1 cellular context compared by ENCODE assay signal in genomic region chr13:112931028-112931934, GRCh38.
TF ChIP-seq lines count a peak whose summit lies in the region.

No MANE protein-coding gene starts in this region.

TF ChIP-seq in HepG2, 621 proteins besides CTCF, POLR2A, EP300 and RAD21 (continued from another document and continues in another):
- TF ChIP-seq, protein P1, sequence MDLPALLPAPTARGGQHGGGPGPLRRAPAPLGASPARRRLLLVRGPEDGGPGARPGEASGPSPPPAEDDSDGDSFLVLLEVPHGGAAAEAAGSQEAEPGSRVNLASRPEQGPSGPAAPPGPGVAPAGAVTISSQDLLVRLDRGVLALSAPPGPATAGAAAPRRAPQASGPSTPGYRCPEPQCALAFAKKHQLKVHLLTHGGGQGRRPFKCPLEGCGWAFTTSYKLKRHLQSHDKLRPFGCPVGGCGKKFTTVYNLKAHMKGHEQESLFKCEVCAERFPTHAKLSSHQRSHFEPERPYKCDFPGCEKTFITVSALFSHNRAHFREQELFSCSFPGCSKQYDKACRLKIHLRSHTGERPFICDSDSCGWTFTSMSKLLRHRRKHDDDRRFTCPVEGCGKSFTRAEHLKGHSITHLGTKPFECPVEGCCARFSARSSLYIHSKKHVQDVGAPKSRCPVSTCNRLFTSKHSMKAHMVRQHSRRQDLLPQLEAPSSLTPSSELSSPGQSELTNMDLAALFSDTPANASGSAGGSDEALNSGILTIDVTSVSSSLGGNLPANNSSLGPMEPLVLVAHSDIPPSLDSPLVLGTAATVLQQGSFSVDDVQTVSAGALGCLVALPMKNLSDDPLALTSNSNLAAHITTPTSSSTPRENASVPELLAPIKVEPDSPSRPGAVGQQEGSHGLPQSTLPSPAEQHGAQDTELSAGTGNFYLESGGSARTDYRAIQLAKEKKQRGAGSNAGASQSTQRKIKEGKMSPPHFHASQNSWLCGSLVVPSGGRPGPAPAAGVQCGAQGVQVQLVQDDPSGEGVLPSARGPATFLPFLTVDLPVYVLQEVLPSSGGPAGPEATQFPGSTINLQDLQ (CRISPR knock-in tag; IDR thresholded peaks at IDR 0.05) = no peak
- TF ChIP-seq KAT8 (CRISPR knock-in tag; IDR thresholded peaks at IDR 0.05) = peak; percentile 27; the same call in 1 of the 2 replicates
- no peak for TF ChIP-seq SMARCE1 (IDR thresholded peaks at IDR 0.05; ENCODE audit: borderline replicate concordance)
- no peak for TF ChIP-seq HES4 (CRISPR knock-in tag; IDR thresholded peaks at IDR 0.05; ENCODE audit: borderline replicate concordance)
- 0 out of 2 replicates have a peak, but pooled peaks have one; percentile 65 for TF ChIP-seq SIN3A (IDR thresholded peaks at IDR 0.05; ENCODE audit: borderline replicate concordance, low read depth, low read length)
- no peak for TF ChIP-seq FOXK1 (CRISPR knock-in tag; IDR thresholded peaks at IDR 0.05; ENCODE audit: borderline replicate concordance, low read depth)
- no peak for TF ChIP-seq ZC3H4 (CRISPR knock-in tag; IDR thresholded peaks at IDR 0.05; ENCODE audit: borderline replicate concordance)
- no peak for TF ChIP-seq DPF2 (CRISPR knock-in tag; IDR thresholded peaks at IDR 0.05; ENCODE audit: borderline replicate concordance, low read depth)
- TF ChIP-seq ZNF34 (CRISPR knock-in tag; IDR thresholded peaks at IDR 0.05; ENCODE audit: borderline replicate concordance) = no peak
- TF ChIP-seq ZNF460 (CRISPR knock-in tag; IDR thresholded peaks at IDR 0.05; ENCODE audit: borderline replicate concordance) = no peak
- 0 out of 2 replicates have a peak, but pooled peaks have one; percentile 36 for TF ChIP-seq ZNF329 (CRISPR knock-in tag; IDR thresholded peaks at IDR 0.05; ENCODE audit: low read depth)
- no peak for TF ChIP-seq RELA (CRISPR knock-in tag; IDR thresholded peaks at IDR 0.05)
- TF ChIP-seq EZH2 (conservative IDR thresholded peaks at IDR 0.05; ENCODE audit: low read depth, low read length) = no peak
- no peak for TF ChIP-seq MLLT10 (CRISPR knock-in tag; IDR thresholded peaks at IDR 0.05)
- peak; percentile 59 for TF ChIP-seq CREM (IDR thresholded peaks at IDR 0.05)
- TF ChIP-seq CREM (CRISPR knock-in tag; IDR thresholded peaks at IDR 0.05) = no peak
- peak; percentile 32; the same call in 1 of the 2 replicates for TF ChIP-seq ZNF232 (CRISPR knock-in tag; IDR thresholded peaks at IDR 0.05; ENCODE audit: borderline replicate concordance)
- TF ChIP-seq, protein P2, sequence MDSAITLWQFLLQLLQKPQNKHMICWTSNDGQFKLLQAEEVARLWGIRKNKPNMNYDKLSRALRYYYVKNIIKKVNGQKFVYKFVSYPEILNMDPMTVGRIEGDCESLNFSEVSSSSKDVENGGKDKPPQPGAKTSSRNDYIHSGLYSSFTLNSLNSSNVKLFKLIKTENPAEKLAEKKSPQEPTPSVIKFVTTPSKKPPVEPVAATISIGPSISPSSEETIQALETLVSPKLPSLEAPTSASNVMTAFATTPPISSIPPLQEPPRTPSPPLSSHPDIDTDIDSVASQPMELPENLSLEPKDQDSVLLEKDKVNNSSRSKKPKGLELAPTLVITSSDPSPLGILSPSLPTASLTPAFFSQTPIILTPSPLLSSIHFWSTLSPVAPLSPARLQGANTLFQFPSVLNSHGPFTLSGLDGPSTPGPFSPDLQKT (CRISPR knock-in tag; IDR thresholded peaks at IDR 0.05; ENCODE audit: borderline replicate concordance) = no peak
- no peak for TF ChIP-seq ZNF530 (CRISPR knock-in tag; IDR thresholded peaks at IDR 0.05; ENCODE audit: low read depth)
- TF ChIP-seq CREB1 (IDR thresholded peaks at IDR 0.05) = no peak
- peak; percentile 70 for TF ChIP-seq CREB1 (CRISPR knock-in tag; IDR thresholded peaks at IDR 0.05)
- TF ChIP-seq CENPT (CRISPR knock-in tag; IDR thresholded peaks at IDR 0.05; ENCODE audit: low read depth) = no peak
- TF ChIP-seq HMG20B (CRISPR knock-in tag; conservative IDR thresholded peaks at IDR 0.05) = no peak
- no peak for TF ChIP-seq ATM (IDR thresholded peaks at IDR 0.05; ENCODE audit: borderline replicate concordance)
- TF ChIP-seq ZNF746 (CRISPR knock-in tag; IDR thresholded peaks at IDR 0.05) = 0 out of 2 replicates have a peak, but pooled peaks have one; percentile 50
- no peak for TF ChIP-seq RBM39 (IDR thresholded peaks at IDR 0.05; ENCODE audit: low read depth, low read length, poor library complexity, severe bottlenecking)
- TF ChIP-seq MYNN (CRISPR knock-in tag; IDR thresholded peaks at IDR 0.05; ENCODE audit: low read depth) = no peak
- TF ChIP-seq RBAK (CRISPR knock-in tag; IDR thresholded peaks at IDR 0.05) = no peak
- TF ChIP-seq PRDM15 (CRISPR knock-in tag; IDR thresholded peaks at IDR 0.05) = no peak
- TF ChIP-seq ZMAT3 (CRISPR knock-in tag; conservative IDR thresholded peaks at IDR 0.05) = no peak
- TF ChIP-seq DNMT3B (CRISPR knock-in tag; conservative IDR thresholded peaks at IDR 0.05) = no peak
- no peak for TF ChIP-seq HMG20A (CRISPR knock-in tag; IDR thresholded peaks at IDR 0.05; ENCODE audit: borderline replicate concordance)
- TF ChIP-seq ZNF205 (CRISPR knock-in tag; IDR thresholded peaks at IDR 0.05) = no peak
- TF ChIP-seq MTERF4 (CRISPR knock-in tag; IDR thresholded peaks at IDR 0.05) = no peak
- TF ChIP-seq HMGA1 (CRISPR knock-in tag; conservative IDR thresholded peaks at IDR 0.05) = no peak
- peak; percentile 86 for TF ChIP-seq ZEB1 (IDR thresholded peaks at IDR 0.05; ENCODE audit: insufficient replicate concordance, low read depth)
- no peak for TF ChIP-seq SAFB2 (CRISPR knock-in tag; IDR thresholded peaks at IDR 0.05; ENCODE audit: borderline replicate concordance, low read depth)
- no peak for TF ChIP-seq JUN (CRISPR knock-in tag; IDR thresholded peaks at IDR 0.05)
- TF ChIP-seq SMAD9 (CRISPR knock-in tag; IDR thresholded peaks at IDR 0.05) = no peak
- no peak for TF ChIP-seq CBX1 (IDR thresholded peaks at IDR 0.05; ENCODE audit: low read depth)
- TF ChIP-seq ZNF878 (CRISPR knock-in tag; IDR thresholded peaks at IDR 0.05) = no peak
- no peak for TF ChIP-seq MZF1 (CRISPR knock-in tag; IDR thresholded peaks at IDR 0.05; ENCODE audit: borderline replicate concordance)
- peak; percentile 14; the same call in 1 of the 2 replicates for TF ChIP-seq FOSL2 (CRISPR knock-in tag; IDR thresholded peaks at IDR 0.05)
- no peak for TF ChIP-seq KLF12 (CRISPR knock-in tag; IDR thresholded peaks at IDR 0.05; ENCODE audit: borderline replicate concordance)
- TF ChIP-seq PAF1 (CRISPR knock-in tag; IDR thresholded peaks at IDR 0.05) = no peak
- TF ChIP-seq ZNF138 (CRISPR knock-in tag; IDR thresholded peaks at IDR 0.05; ENCODE audit: low read depth) = no peak
- TF ChIP-seq ZNF441 (CRISPR knock-in tag; IDR thresholded peaks at IDR 0.05; ENCODE audit: borderline replicate concordance) = no peak
- no peak for TF ChIP-seq ZNF598 (CRISPR knock-in tag; IDR thresholded peaks at IDR 0.05; ENCODE audit: borderline replicate concordance)
- no peak for TF ChIP-seq YEATS2 (CRISPR knock-in tag; IDR thresholded peaks at IDR 0.05; ENCODE audit: borderline replicate concordance)
- TF ChIP-seq ARNT2 (CRISPR knock-in tag; IDR thresholded peaks at IDR 0.05; ENCODE audit: low read depth) = no peak
- TF ChIP-seq SNAPC4 (CRISPR knock-in tag; IDR thresholded peaks at IDR 0.05) = no peak
- no peak for TF ChIP-seq NFYB (CRISPR knock-in tag; IDR thresholded peaks at IDR 0.05)
- TF ChIP-seq ZNF343 (CRISPR knock-in tag; IDR thresholded peaks at IDR 0.05) = no peak
- TF ChIP-seq HDAC6 (IDR thresholded peaks at IDR 0.05; ENCODE audit: low read depth, low read length) = no peak
